In the genomic region with DNA sequence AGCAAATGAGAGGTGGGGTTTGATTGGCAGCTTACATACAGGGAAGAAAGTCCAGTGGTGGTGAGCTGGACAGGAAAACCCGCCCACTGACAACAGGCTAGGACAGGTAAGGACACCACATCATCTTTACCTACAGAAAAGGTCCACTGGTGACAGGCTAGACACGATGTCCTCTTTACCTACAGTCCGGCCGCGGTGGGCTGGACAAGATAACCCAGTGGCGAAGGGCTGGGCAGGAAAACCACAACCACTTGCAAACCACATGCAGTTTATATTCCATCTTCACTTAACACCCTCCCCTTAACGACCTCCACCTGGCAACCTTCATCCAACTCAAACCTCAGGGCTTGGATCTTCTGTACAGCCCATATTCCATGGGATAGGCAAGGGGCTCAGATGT, we compare ENCODE assay signal across 24 cellular contexts. TPM values are rescaled to one million over a fixed set of nuclear protein-coding genes. Genes with fewer than 3 reads are reported as not detected.
DNase-seq lines count a peak whose midpoint lies in the region; ATAC-seq and TF ChIP-seq lines count a peak whose summit lies in the region.
"Had no signal": no experiment of that assay in that cellular context is flagged by ENCODE, and none has a peak within 500 bp of the region (broad histone marks: within the 10 kb centered on the region; RNA-seq: fewer than 3 reads in every experiment).

No MANE protein-coding gene starts in this region.

- no peaks in the 10 kb centered on the region for H3K36me3 ChIP-seq in vagina
- H3K36me3 ChIP-seq: BLaER1 had no signal

- ATAC-seq in HG03196 (IDR thresholded peaks at IDR 0.05; ENCODE audit: unreplicated experiment) (no peak), GM21576 (IDR thresholded peaks at IDR 0.05; ENCODE audit: unreplicated experiment) (no peak)
- ATAC-seq: Right ventricle myocardium inferior had no signal

- peak; percentile 47 for DNase-seq in activated effector memory CD4-positive, alpha-beta T cell treated with anti-CD3 and anti-CD28 coated beads, Interleukin-2, amount 50 U/mL, for 16 hours
- DNase-seq in activated effector memory CD4-positive, alpha-beta T cell treated with Interleukin-2 at 50 U/mL for 16 hours = no peak
- DNase-seq in vagina (ENCODE audit: extremely low spot score in 2 of 2) (peak; percentile 69 to 93), SIG-M5 (lab: John Stamatoyannopoulos, UW) (no peak)
- DNase-seq: ACHN; Caco-2; CD4-positive, alpha-beta memory T cell; DMS 273 treated with DMSO at 0.1 percent for 48 hours; DND-41; Karpas-422; MV-4-11; NCI-H1105 treated with DMSO at 0.1 percent for 48 hours; NCI-H1694; NCI-H2081; NCI-H2171 treated with DMSO at 0.1 percent for 48 hours; NCI-H524 treated with DMSO at 0.1 percent for 48 hours had no signal

- peaks cover 8% of the 10 kb centered on the region for H3K4me1 ChIP-seq in vagina
- H3K4me1 ChIP-seq: Caco-2 had no signal

- no peak overlapping the region for H3K4me3 ChIP-seq in vagina
- H3K4me3 ChIP-seq: BLaER1 had no signal

- no peak for TF ChIP-seq CTCF in vagina (IDR thresholded peaks at IDR 0.05)

- no peak for TF ChIP-seq POLR2A in vagina (IDR thresholded peaks at IDR 0.05)

- intact Hi-C loops in vagina (cut with DNase I) = no loop called here

- H3K27me3 ChIP-seq in layer of hippocampus (ENCODE audit: control insufficient read depth, insufficient read depth, low read length) = no peaks in the 10 kb centered on the region
- H3K27me3 ChIP-seq in vagina = no peaks in the 10 kb centered on the region

- H3K27ac ChIP-seq in cingulate gyrus (ENCODE audit: low read depth, low read length) = peak overlapping the region; percentile 96
- H3K27ac ChIP-seq in layer of hippocampus (ENCODE audit: low read depth, low read length) = peak overlapping the region; percentile 96
- no peak overlapping the region for H3K27ac ChIP-seq in vagina
- H3K27ac ChIP-seq: 22Rv1, BLaER1 had no signal

- no peaks in the 10 kb centered on the region for H3K9me3 ChIP-seq in vagina
- H3K9me3 ChIP-seq: BLaER1, Caco-2 had no signal

RNA-seq across cellular contexts. Expression of a gene that starts 5.0 kb away (rescaled TPM):
- 12.0 TPM for total RNA-seq in vagina
- total RNA-seq: CD4-positive, alpha-beta memory T cell; H4; Right ventricle myocardium inferior had no signal

Comparison
In these comparisons a context has a peak if more than half of its experiments do, and no peak if none do; other contexts are left out.
1. DNase-seq: peak in activated effector memory CD4-positive, alpha-beta T cell treated with anti-CD3 and anti-CD28 coated beads, Interleukin-2, amount 50 U/mL, for 16 hours (single experiment) and vagina (2 of 2); none in activated effector memory CD4-positive, alpha-beta T cell treated with Interleukin-2 at 50 U/mL for 16 hours (single experiment) and SIG-M5 (single experiment).